Comparison of ENCODE assay signal across 11 cellular contexts in genomic region chr1:34781071-34781843, GRCh38. TPM values are rescaled to one million over a fixed set of nuclear protein-coding genes. Genes with fewer than 3 reads are reported as not detected.
A peak's percentile ranks its signal among the peaks of the same experiment; 100 is the strongest.
DNase-seq lines count a peak whose midpoint lies in the region; ATAC-seq and TF ChIP-seq lines count a peak whose summit lies in the region.
"Had no signal": no experiment of that assay in that cellular context is flagged by ENCODE, and none has a peak within 500 bp of the region (broad histone marks: within the 10 kb centered on the region; RNA-seq: fewer than 3 reads in every experiment).

TSS of gene GJB3 (plus strand) at chr1:34781214. CDS start at chr1:34784763, 3,549 bp downstream.

- H3K36me3 ChIP-seq in adipocyte (ENCODE audit: control insufficient read depth, insufficient read depth, low read length, severe bottlenecking) (no peaks in the 10 kb centered on the region), suprapubic skin (peaks cover 7% of the 10 kb centered on the region)
- H3K36me3 ChIP-seq: uterus had no signal

- TF ChIP-seq CTCF in suprapubic skin (IDR thresholded peaks at IDR 0.05) = no peak

- WGBS in suprapubic skin = 0% methylated on average over 7 of the region's 62 CpGs

- no peak within 1 kb of the TSS for H3K9ac ChIP-seq in adipocyte (ENCODE audit: low read length)

- TF ChIP-seq EP300 in suprapubic skin (IDR thresholded peaks at IDR 0.05) = no peak

- no peaks in the 10 kb centered on the region for H3K9me3 ChIP-seq in adipocyte (ENCODE audit: control insufficient read depth, low read length)
- no peaks in the 10 kb centered on the region for H3K9me3 ChIP-seq in suprapubic skin
- H3K9me3 ChIP-seq: uterus had no signal

- peak; percentile 4 for DNase-seq in NCI-H345 (lab: John Stamatoyannopoulos, UW)
- DNase-seq in NCI-H345 treated with DMSO at 0.1 percent for 48 hours (lab: John Stamatoyannopoulos, UW; ENCODE audit: unreplicated experiment) = no peak
- DNase-seq in adipocyte (ENCODE audit: low read depth) = peak; percentile 37
- peak; percentile 43 for DNase-seq in left kidney (ENCODE audit: low read depth, low spot score)
- DNase-seq in suprapubic skin (ENCODE audit: low spot score in 2 of 2) = peak; percentile 58 to 72
- no peak for DNase-seq in substantia nigra (lab: John Stamatoyannopoulos, UW)
- no peak for DNase-seq in erythroblast (lab: John Stamatoyannopoulos, UW)
- DNase-seq: activated B cell treated with CpG ODN at 0.5 μM for 24 hours, kidney glomerular epithelial cell, uterus had no signal

- no peak for ATAC-seq in HG02571 (IDR thresholded peaks at IDR 0.05; ENCODE audit: unreplicated experiment)

- H3K4me1 ChIP-seq in adipocyte (ENCODE audit: control insufficient read depth, insufficient read depth, low read length) (peaks cover 6% of the 10 kb centered on the region), suprapubic skin (peaks cover 63% of the 10 kb centered on the region)

- H3K27ac ChIP-seq in suprapubic skin (peak within 1 kb of the TSS; percentile 97), substantia nigra (ENCODE audit: low read depth, low read length, poor library complexity, severe bottlenecking) (no peak within 1 kb of the TSS)
- H3K27ac ChIP-seq: uterus had no signal

- H3K27me3 ChIP-seq in adipocyte (replicated peaks; ENCODE audit: control insufficient read depth, insufficient read depth, low read length) (peaks cover 52% of the 10 kb centered on the region), suprapubic skin (peaks cover 22% of the 10 kb centered on the region)

- no peak for TF ChIP-seq POLR2A in suprapubic skin (IDR thresholded peaks at IDR 0.05)
- TF ChIP-seq POLR2A in erythroblast (IDR thresholded peaks at IDR 0.05; ENCODE audit: low read length) = no peak

- H3K4me3 ChIP-seq in adipocyte (ENCODE audit: low read length) (peak within 1 kb of the TSS; percentile 58), suprapubic skin (peak within 1 kb of the TSS; percentile 58)

RNA-seq across cellular contexts. Expression of gene GJB3, which starts in this region (rescaled TPM):
- total RNA-seq in suprapubic skin = 100 to 1,000 TPM in 3 of 4 donors, 10 to 100 TPM in 1; 76.0 to 268 (median 186) TPM
- total RNA-seq: activated B cell treated with CpG ODN at 0.5 μM for 24 hours had no signal

Comparison
In these comparisons a context has a peak if more than half of its experiments do, and no peak if none do; other contexts are left out.
1. DNase-seq: peak in NCI-H345 (single experiment), adipocyte (single experiment), left kidney (single experiment) and suprapubic skin (2 of 2); none in NCI-H345 treated with DMSO at 0.1 percent for 48 hours (single experiment), substantia nigra (0 of 49) and erythroblast (0 of 2).